ENCODE assay signal across 1 cellular context in genomic region chr11:91350931-91351330, GRCh38.
TF ChIP-seq lines count a peak whose summit lies in the region.

No MANE protein-coding gene starts in this region.

TF ChIP-seq in WTC11, 78 proteins besides CTCF, POLR2A, EP300 and RAD21 (continued from another document):
- no peak for TF ChIP-seq ZNF281 (CRISPR knock-in tag; IDR thresholded peaks at IDR 0.05)
- TF ChIP-seq ATF3 (CRISPR knock-in tag; conservative IDR thresholded peaks at IDR 0.05) = no peak
- no peak for TF ChIP-seq USF2 (CRISPR knock-in tag; IDR thresholded peaks at IDR 0.05)
TF ChIP-seq in WTC11: peak in this region for 0.
